8 cellular contexts compared by ENCODE assay signal in the genomic region with DNA sequence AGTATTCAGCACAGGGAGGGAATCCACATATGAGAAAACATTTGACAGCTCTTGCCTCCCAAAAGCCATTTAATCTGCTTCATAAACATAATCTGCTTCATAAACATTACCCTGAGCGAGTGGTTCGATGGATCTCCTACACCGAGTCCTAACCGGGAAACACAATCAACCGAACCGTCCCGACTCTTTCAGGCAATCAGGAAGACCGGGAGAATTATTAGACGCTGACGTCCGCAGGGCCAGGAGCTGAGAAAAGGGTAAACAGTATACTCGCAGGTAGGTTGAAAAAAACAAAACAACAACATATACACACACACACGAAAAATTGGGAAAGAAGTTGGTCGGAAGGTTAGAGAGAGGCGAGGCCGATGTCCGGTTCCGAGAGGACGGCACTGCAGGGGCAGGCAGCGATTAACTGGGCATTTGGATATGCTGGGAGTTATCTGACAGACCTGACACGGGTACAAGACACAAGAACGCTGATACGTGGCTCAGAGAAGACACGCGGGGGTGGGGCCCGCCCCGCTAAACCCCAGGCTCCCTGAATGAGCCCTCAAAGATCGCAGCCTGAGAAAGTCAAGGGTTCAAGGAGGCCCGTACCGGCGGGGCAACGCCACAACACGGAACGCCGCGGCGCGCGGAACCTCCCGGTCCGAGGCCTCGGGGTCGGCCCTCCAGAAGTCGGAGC. TPM values are rescaled to one million over a fixed set of nuclear protein-coding genes. Genes with fewer than 3 reads are reported as not detected.
DNase-seq lines count a peak whose midpoint lies in the region; ATAC-seq and TF ChIP-seq lines count a peak whose summit lies in the region.

No MANE protein-coding gene starts in this region.

- peak overlapping the region; percentile 93 for H3K4me3 ChIP-seq in SJSA1
- peak overlapping the region; percentile 91 to 99 (median 94) for H3K4me3 ChIP-seq in liver (ENCODE audit: low read depth in 1 of 3, low read length in 3 of 3)

- H3K27ac ChIP-seq in SJSA1 (peak overlapping the region; percentile 100), liver (ENCODE audit: low read depth in 1 of 2, low read length in 2 of 2) (peak overlapping the region; percentile 83 to 99)

- H3K4me3 Mint-ChIP-seq in central memory CD8-positive, alpha-beta T cell, result peak overlapping the region; percentile 96

- H3K4me1 ChIP-seq in SJSA1 (replicated peaks) (peaks cover 13% of the 10 kb centered on the region), liver (ENCODE audit: control insufficient read depth in 4 of 4, insufficient read depth in 4 of 4, low read length in 3 of 4) (peaks cover 5 to 25% (median 21%) of the 10 kb centered on the region in 4 donors)

- H3K27me3 ChIP-seq in SJSA1 (replicated peaks) (no peaks in the 10 kb centered on the region), liver (ENCODE audit: control insufficient read depth in 4 of 4, insufficient read depth in 4 of 4, low read length in 3 of 4) (no peaks in the 10 kb centered on the region)

- peak overlapping the region; percentile 96 for H3K27ac Mint-ChIP-seq in central memory CD8-positive, alpha-beta T cell (ENCODE audit: low read depth)

- no peaks in the 10 kb centered on the region for H3K27me3 Mint-ChIP-seq in central memory CD8-positive, alpha-beta T cell

- H3K4me1 Mint-ChIP-seq in central memory CD8-positive, alpha-beta T cell, result peaks cover 16% of the 10 kb centered on the region

- no peak for TF ChIP-seq RAD21 in liver (IDR thresholded peaks at IDR 0.05)

- WGBS in liver, result under 1% methylated on average over 44 of the region's 44 CpGs

- H3K36me3 Mint-ChIP-seq in central memory CD8-positive, alpha-beta T cell (ENCODE audit: insufficient read depth), result peaks cover 34% of the 10 kb centered on the region

- peaks cover 49% of the 10 kb centered on the region for H3K36me3 ChIP-seq in SJSA1
- peaks cover 0 to 4% (median 0%) of the 10 kb centered on the region in 4 donors for H3K36me3 ChIP-seq in liver (ENCODE audit: control insufficient read depth in 4 of 4, insufficient read depth in 3 of 4, low read depth in 1 of 4, low read length in 3 of 4)

- no peak for TF ChIP-seq CTCF in liver (IDR thresholded peaks at IDR 0.05; ENCODE audit: low read depth, low read length, missing input control)

- H3K9ac ChIP-seq in liver (ENCODE audit: low read depth in 1 of 2, low read length in 2 of 2), result peak overlapping the region; percentile 86 to 100

- DNase-seq in stimulated activated CD8-positive, alpha-beta memory T cell treated with anti-CD3 and anti-CD28 coated beads, Interleukin-12 subunit alpha, Interleukin-12 subunit beta, amount 100 ng/mL, for 4 hours (ENCODE audit: low read depth), result peak; percentile 41
- DNase-seq in stimulated activated CD8-positive, alpha-beta memory T cell treated with anti-CD3 and anti-CD28 coated beads, Interleukin-4, amount 100 ng/mL, for 48 hours, result no peak
- DNase-seq in SJSA1 (ENCODE audit: low read depth in 1 of 2, low spot score in 2 of 2) (no peak), NCI-H2029 treated with DMSO at 0.1 percent for 48 hours (lab: John Stamatoyannopoulos, UW) (no peak)
- no peak for DNase-seq in central memory CD8-positive, alpha-beta T cell (ENCODE audit: low spot score in 2 of 2)
- peak; percentile 24 to 43 (median 40) for DNase-seq in stimulated activated CD4-positive, alpha-beta T cell treated with anti-CD3 and anti-CD28 coated beads, TNF-alpha, amount 100 ng/mL, for 4 hours (ENCODE audit: low read depth in 3 of 3)

- no peaks in the 10 kb centered on the region for H3K9me3 Mint-ChIP-seq in central memory CD8-positive, alpha-beta T cell

- H3K9me3 ChIP-seq in SJSA1 (replicated peaks) (peaks cover 7% of the 10 kb centered on the region), liver (ENCODE audit: control insufficient read depth in 4 of 4, low read length in 3 of 4) (no peaks in the 10 kb centered on the region)

- peak; percentile 31 for ATAC-seq in HG03039 (IDR thresholded peaks at IDR 0.05; ENCODE audit: unreplicated experiment)
- peak; percentile 34 for ATAC-seq in central memory CD8-positive, alpha-beta T cell (replicated peaks; ENCODE audit: extremely low read depth, poor library complexity, severe bottlenecking)

TF ChIP-seq in liver, 16 proteins besides CTCF, POLR2A, EP300 and RAD21:
- no peak for TF ChIP-seq HNF4G (IDR thresholded peaks at IDR 0.05)
- no peak for TF ChIP-seq FOXA1 (IDR thresholded peaks at IDR 0.05)
- no peak for TF ChIP-seq EGR1 (IDR thresholded peaks at IDR 0.05; ENCODE audit: low read depth in 2 of 2)

RNA-seq across cellular contexts. Expression of a gene that starts 0.6 kb away (rescaled TPM):
- 37.4 and 53.9 TPM in 2 replicates for total RNA-seq in SJSA1 (2014; rRNA removed; shearing (Covaris generic))
- total RNA-seq in liver, result 10 to 100 TPM; 41.9 to 64.4 TPM
- 10 to 100 TPM; 11.4 to 23.8 TPM for polyA plus RNA-seq in liver

RNA-seq across cellular contexts. Expression of a gene that starts 37.7 kb away (rescaled TPM):
- 9.9 and 24.2 TPM in 2 replicates for total RNA-seq in SJSA1 (2014; rRNA removed; shearing (Covaris generic))
- 10 to 100 TPM; 10.7 to 15.0 TPM for total RNA-seq in liver
- 1 to 10 TPM; 5.7 to 6.3 TPM for polyA plus RNA-seq in liver

Comparison
In these comparisons a context has a peak if more than half of its experiments do, and no peak if none do; other contexts are left out.
1. DNase-seq: peak in stimulated activated CD8-positive, alpha-beta memory T cell treated with anti-CD3 and anti-CD28 coated beads, Interleukin-12 subunit alpha, Interleukin-12 subunit beta, amount 100 ng/mL, for 4 hours (single experiment) and stimulated activated CD4-positive, alpha-beta T cell treated with anti-CD3 and anti-CD28 coated beads, TNF-alpha, amount 100 ng/mL, for 4 hours (3 of 3); none in stimulated activated CD8-positive, alpha-beta memory T cell treated with anti-CD3 and anti-CD28 coated beads, Interleukin-4, amount 100 ng/mL, for 48 hours (single experiment), SJSA1 (0 of 2), central memory CD8-positive, alpha-beta T cell (0 of 2) and NCI-H2029 treated with DMSO at 0.1 percent for 48 hours (single experiment).